ENCODE assay signal across 25 cellular contexts in the genomic region with DNA sequence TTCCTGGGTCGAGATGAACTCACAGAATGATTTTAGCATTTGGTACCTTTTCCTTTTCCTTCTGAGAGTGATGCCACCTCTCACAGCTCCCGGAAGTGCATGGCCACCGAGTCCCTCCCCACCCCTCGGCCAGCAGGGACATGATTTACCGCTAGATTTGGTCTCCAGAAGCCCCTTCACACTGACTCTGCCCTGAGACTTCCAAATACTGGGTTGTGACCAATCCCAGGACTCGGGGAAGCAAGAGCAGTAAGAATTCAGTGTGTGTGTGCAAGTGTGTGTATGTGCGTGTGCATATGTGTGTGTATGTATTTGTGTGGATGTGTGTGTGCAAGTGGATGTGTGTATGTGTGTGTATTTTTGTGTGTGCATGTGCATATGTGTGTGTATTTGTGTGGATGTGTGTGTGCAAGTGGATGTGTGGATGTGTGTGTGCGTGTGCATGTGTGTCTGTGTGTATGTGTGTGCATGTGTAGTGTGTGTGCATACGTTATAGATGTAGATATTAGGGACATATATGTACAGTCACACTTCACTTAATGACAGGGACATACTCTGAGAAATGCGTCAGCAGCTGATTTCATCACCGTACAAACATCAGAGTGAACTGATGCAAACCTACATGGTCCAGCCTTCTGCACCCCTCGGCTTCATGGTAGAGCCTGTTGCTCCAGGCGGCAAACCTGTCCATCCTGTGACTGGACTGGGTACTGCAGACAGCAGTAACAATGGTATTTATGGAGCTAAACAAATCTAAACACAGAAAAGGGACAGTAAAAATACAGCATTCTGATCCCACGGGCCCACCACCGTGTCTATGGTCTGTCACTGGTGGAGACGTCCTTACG.
DNase-seq lines count a peak whose midpoint lies in the region; ATAC-seq and TF ChIP-seq lines count a peak whose summit lies in the region.
"Had no signal": no experiment of that assay in that cellular context is flagged by ENCODE, and none has a peak within 500 bp of the region (broad histone marks: within the 10 kb centered on the region; RNA-seq: fewer than 3 reads in every experiment).

No MANE protein-coding gene starts in this region.

- CTCF ChIA-PET in HEK293 (lab: Yijun Ruan, JAX), result no interaction called here
- CTCF ChIA-PET in activated CD8-positive, alpha-beta memory T cell treated with anti-CD3 and anti-CD28 coated beads, Interleukin-2, amount 10 ng/mL, durations not matched to agents 7 days and 5 days (lab: Charles Lee), result no interaction called here

- TF ChIP-seq CTCF in HEK293 (tag by site-specific recombination; IDR thresholded peaks at IDR 0.05) (no peak), chondrocyte (IDR thresholded peaks at IDR 0.05) (no peak)

- no peak overlapping the region for H3K4me3 Mint-ChIP-seq in chondrocyte (ENCODE audit: unreplicated experiment)
- no peak overlapping the region for H3K4me3 Mint-ChIP-seq in natural killer cell treated with Interleukin-12 subunit alpha and Interleukin-12 subunit beta and Interleukin-15 and Interleukin-18, amount 100 ng/mL, for 72 hours
- H3K4me3 Mint-ChIP-seq in activated CD8-positive, alpha-beta memory T cell treated with anti-CD3 and anti-CD28 coated beads, Interleukin-2, amount 10 ng/mL, durations not matched to agents 7 days and 5 days, result no peak overlapping the region
- H3K4me3 Mint-ChIP-seq: CD4-positive, alpha-beta T cell; H9; T-helper 17 cell had no signal

- ATAC-seq in natural killer cell treated with Interleukin-12 subunit alpha and Interleukin-12 subunit beta and Interleukin-15 and Interleukin-18, amount 100 ng/mL, for 72 hours, result no peak
- ATAC-seq in activated CD8-positive, alpha-beta memory T cell treated with anti-CD3 and anti-CD28 coated beads, Interleukin-2, amount 10 ng/mL, durations not matched to agents 7 days and 5 days, result no peak
- ATAC-seq in HG03439 (IDR thresholded peaks at IDR 0.05; ENCODE audit: unreplicated experiment), result no peak
- ATAC-seq: A549, SK-N-SH treated with all-trans-retinoic acid at 6 μM for 48 hours, T-helper 17 cell had no signal

- H3K9me3 Mint-ChIP-seq in chondrocyte (ENCODE audit: low read depth), result no peaks in the 10 kb centered on the region
- H3K9me3 Mint-ChIP-seq in natural killer cell treated with Interleukin-12 subunit alpha and Interleukin-12 subunit beta and Interleukin-15 and Interleukin-18, amount 100 ng/mL, for 72 hours, result no peaks in the 10 kb centered on the region
- H3K9me3 Mint-ChIP-seq in activated CD8-positive, alpha-beta memory T cell treated with anti-CD3 and anti-CD28 coated beads, Interleukin-2, amount 10 ng/mL, durations not matched to agents 7 days and 5 days (ENCODE audit: low read depth), result no peaks in the 10 kb centered on the region
- H3K9me3 Mint-ChIP-seq: CD4-positive, alpha-beta T cell had no signal

- DNase-seq in RKO (ENCODE audit: low spot score), result peak; percentile 10
- peak; percentile 19 for DNase-seq in chondrocyte (ENCODE audit: low spot score)
- peak; percentile 37 for DNase-seq in natural killer cell treated with Interleukin-12 subunit alpha and Interleukin-12 subunit beta and Interleukin-15 and Interleukin-18, amount 100 ng/mL, for 72 hours (ENCODE audit: low spot score)
- no peak for DNase-seq in NCI-H187 (lab: John Stamatoyannopoulos, UW)
- DNase-seq in activated CD8-positive, alpha-beta memory T cell treated with anti-CD3 and anti-CD28 coated beads, Interleukin-2, amount 10 ng/mL, durations not matched to agents 7 days and 5 days, result no peak
- DNase-seq: AML-193; CD4-positive, alpha-beta T cell; DMS53; GM23248; H9; KBM-7; MM.1S; NCI-H1694; NCI-H2081 treated with DMSO at 0.1 percent for 48 hours; NCI-H2171; NCI-H226; NCI-H510A; NCI-H69; SJCRH30; T-helper 17 cell had no signal

- H3K9me3 ChIP-seq in HEK293 (ENCODE audit: control insufficient read depth, insufficient read depth, low read depth, low read length), result no peaks in the 10 kb centered on the region
- H3K9me3 ChIP-seq: A549; BLaER1 treated with 17β-estradiol and CSF1 and Interleukin-3, amounts not matched to agents 10 nM and 100 nM; SJCRH30 had no signal

- H3K4me1 Mint-ChIP-seq in chondrocyte (ENCODE audit: low read depth), result no peaks in the 10 kb centered on the region
- no peaks in the 10 kb centered on the region for H3K4me1 Mint-ChIP-seq in natural killer cell treated with Interleukin-12 subunit alpha and Interleukin-12 subunit beta and Interleukin-15 and Interleukin-18, amount 100 ng/mL, for 72 hours (ENCODE audit: low read depth in 2 of 2)
- no peaks in the 10 kb centered on the region for H3K4me1 Mint-ChIP-seq in activated CD8-positive, alpha-beta memory T cell treated with anti-CD3 and anti-CD28 coated beads, Interleukin-2, amount 10 ng/mL, durations not matched to agents 7 days and 5 days
- H3K4me1 Mint-ChIP-seq: T-helper 17 cell had no signal

- no peak overlapping the region for H3K4me3 ChIP-seq in HEK293 (ENCODE audit: low read depth, low read length)
- H3K4me3 ChIP-seq: A549; BLaER1 treated with 17β-estradiol and CSF1 and Interleukin-3, amounts not matched to agents 10 nM and 100 nM; GM23248; SJCRH30 had no signal

- POLR2A ChIA-PET in HEK293 (lab: Yijun Ruan, JAX), result no interaction called here

- no peaks in the 10 kb centered on the region for H3K36me3 ChIP-seq in HEK293 (ENCODE audit: control insufficient read depth in 2 of 2, insufficient read depth in 1 of 2, low read length in 2 of 2)
- H3K36me3 ChIP-seq: BLaER1 treated with 17β-estradiol and CSF1 and Interleukin-3, amounts not matched to agents 10 nM and 100 nM; SJCRH30 had no signal

- H3K27ac ChIP-seq in HEK293 (ENCODE audit: extremely low read depth, low read depth, low read length), result no peak overlapping the region
- H3K27ac ChIP-seq: A549; BLaER1 treated with 17β-estradiol and CSF1 and Interleukin-3, amounts not matched to agents 10 nM and 100 nM; GM23248; SJCRH30 had no signal

- H3K36me3 Mint-ChIP-seq in chondrocyte (ENCODE audit: low read depth), result no peaks in the 10 kb centered on the region
- H3K36me3 Mint-ChIP-seq in natural killer cell treated with Interleukin-12 subunit alpha and Interleukin-12 subunit beta and Interleukin-15 and Interleukin-18, amount 100 ng/mL, for 72 hours, result no peaks in the 10 kb centered on the region
- H3K36me3 Mint-ChIP-seq in activated CD8-positive, alpha-beta memory T cell treated with anti-CD3 and anti-CD28 coated beads, Interleukin-2, amount 10 ng/mL, durations not matched to agents 7 days and 5 days, result no peaks in the 10 kb centered on the region

- no peaks in the 10 kb centered on the region for H3K4me1 ChIP-seq in HEK293 (ENCODE audit: control insufficient read depth, insufficient read depth, low read length)
- H3K4me1 ChIP-seq: A549, SJCRH30 had no signal

- peaks cover 21% of the 10 kb centered on the region for H3K27me3 Mint-ChIP-seq in chondrocyte (ENCODE audit: low read depth)
- peaks cover 3 to 8% of the 10 kb centered on the region in 2 donors for H3K27me3 Mint-ChIP-seq in natural killer cell treated with Interleukin-12 subunit alpha and Interleukin-12 subunit beta and Interleukin-15 and Interleukin-18, amount 100 ng/mL, for 72 hours
- H3K27me3 Mint-ChIP-seq in activated CD8-positive, alpha-beta memory T cell treated with anti-CD3 and anti-CD28 coated beads, Interleukin-2, amount 10 ng/mL, durations not matched to agents 7 days and 5 days, result no peaks in the 10 kb centered on the region
- H3K27me3 Mint-ChIP-seq: CD4-positive, alpha-beta T cell had no signal

- no peak overlapping the region for H3K27ac Mint-ChIP-seq in chondrocyte (ENCODE audit: unreplicated experiment)
- H3K27ac Mint-ChIP-seq in natural killer cell treated with Interleukin-12 subunit alpha and Interleukin-12 subunit beta and Interleukin-15 and Interleukin-18, amount 100 ng/mL, for 72 hours, result no peak overlapping the region
- no peak overlapping the region for H3K27ac Mint-ChIP-seq in activated CD8-positive, alpha-beta memory T cell treated with anti-CD3 and anti-CD28 coated beads, Interleukin-2, amount 10 ng/mL, durations not matched to agents 7 days and 5 days
- H3K27ac Mint-ChIP-seq: CD4-positive, alpha-beta T cell; H9; T-helper 17 cell had no signal

TF ChIP-seq in HEK293, 187 proteins besides CTCF, POLR2A, EP300 and RAD21 (continues in another document):
- TF ChIP-seq ZNF48 (tag by site-specific recombination; IDR thresholded peaks at IDR 0.05) (no peak), ZSCAN4 (tag by site-specific recombination; IDR thresholded peaks at IDR 0.05) (peak; percentile 98), REPIN1 (tag by site-specific recombination; IDR thresholded peaks at IDR 0.05; ENCODE audit: low read depth) (no peak), ZNF292 (tag by site-specific recombination; IDR thresholded peaks at IDR 0.05; ENCODE audit: borderline replicate concordance, low read depth) (no peak), KLF1 (tag by site-specific recombination; IDR thresholded peaks at IDR 0.05) (no peak), ZBTB8A (tag by site-specific recombination; IDR thresholded peaks at IDR 0.05) (no peak), ZNF610 (tag by site-specific recombination; IDR thresholded peaks at IDR 0.05; ENCODE audit: borderline replicate concordance) (no peak), ZNF580 (tag by site-specific recombination; IDR thresholded peaks at IDR 0.05) (no peak), ZNF549 (tag by site-specific recombination; IDR thresholded peaks at IDR 0.05) (no peak)

Comparison
In these comparisons a context has a peak if more than half of its experiments do, and no peak if none do; other contexts are left out.
1. DNase-seq: peak in RKO (single experiment), chondrocyte (single experiment) and natural killer cell treated with Interleukin-12 subunit alpha and Interleukin-12 subunit beta and Interleukin-15 and Interleukin-18, amount 100 ng/mL, for 72 hours (single experiment); none in NCI-H187 (0 of 2) and activated CD8-positive, alpha-beta memory T cell treated with anti-CD3 and anti-CD28 coated beads, Interleukin-2, amount 10 ng/mL, durations not matched to agents 7 days and 5 days (single experiment).